Comparison of ENCODE assay signal across 19 cellular contexts in the genomic region with DNA sequence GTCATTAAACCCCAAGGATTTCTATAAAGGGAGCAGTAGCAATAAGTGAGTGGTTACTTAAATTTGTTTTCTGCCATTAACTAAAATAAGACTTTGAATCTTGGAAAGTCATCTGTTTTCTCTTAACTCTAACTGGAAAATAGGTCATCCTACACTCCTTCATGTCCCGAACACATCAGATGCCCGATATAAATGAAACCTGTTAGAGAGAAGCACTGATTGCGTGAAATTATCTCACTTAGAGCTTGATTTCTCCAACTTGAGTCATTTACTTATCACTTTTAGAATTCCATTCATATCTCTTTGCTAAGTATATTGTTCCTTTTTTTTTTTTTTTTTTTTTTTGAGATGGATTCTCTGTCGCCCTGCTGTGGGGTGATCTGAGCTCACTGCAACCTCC. TPM values are rescaled to one million over a fixed set of nuclear protein-coding genes. Genes with fewer than 3 reads are reported as not detected.
A peak's percentile ranks its signal among the peaks of the same experiment; 100 is the strongest.
DNase-seq lines count a peak whose midpoint lies in the region; ATAC-seq, FAIRE-seq and TF ChIP-seq lines count a peak whose summit lies in the region.
"Had no signal": no experiment of that assay in that cellular context is flagged by ENCODE, and none has a peak within 500 bp of the region (broad histone marks: within the 10 kb centered on the region; RNA-seq: fewer than 3 reads in every experiment).

No MANE protein-coding gene starts in this region.

- peak; percentile 43 for FAIRE-seq in keratinocyte (lab: Jason Lieb, UNC)
- FAIRE-seq: A549, G401.6, H54, K562 had no signal

- no peak overlapping the region for H3K4me3 ChIP-seq in left ventricle myocardium inferior
- H3K4me3 ChIP-seq in choroid plexus epithelial cell (ENCODE audit: low read depth, low read length), result no peak overlapping the region
- no peak overlapping the region for H3K4me3 ChIP-seq in keratinocyte (ENCODE audit: control insufficient read depth in 2 of 3, extremely low read depth in 1 of 3, insufficient read depth in 2 of 3, low read depth in 1 of 3, low read length in 3 of 3)
- H3K4me3 ChIP-seq in foreskin fibroblast (ENCODE audit: low read depth in 1 of 2, low read length in 2 of 2), result no peak overlapping the region
- H3K4me3 ChIP-seq: A549, K562, Peyer's patch had no signal

- no peak overlapping the region for H3K9ac ChIP-seq in keratinocyte (ENCODE audit: control insufficient read depth, extremely low read depth, insufficient read depth, low read length)

- H3K79me2 ChIP-seq in keratinocyte (ENCODE audit: control insufficient read depth, insufficient read depth, low read length), result peaks cover 29% of the 10 kb centered on the region

- H3K36me3 ChIP-seq in left ventricle myocardium inferior, result peaks cover 26% of the 10 kb centered on the region
- H3K36me3 ChIP-seq in keratinocyte (ENCODE audit: control insufficient read depth in 2 of 2, extremely low read depth in 1 of 2, insufficient read depth in 2 of 2, low read length in 2 of 2), result peaks cover 9 to 14% of the 10 kb centered on the region in 2 experiments

- no peaks in the 10 kb centered on the region for H3K27me3 ChIP-seq in left ventricle myocardium inferior (ENCODE audit: low read depth)
- no peaks in the 10 kb centered on the region for H3K27me3 ChIP-seq in keratinocyte (ENCODE audit: control insufficient read depth, extremely low read depth, insufficient read depth, low read length)
- H3K27me3 ChIP-seq: Peyer's patch had no signal

- no peak for DNase-seq in left ventricle myocardium inferior
- no peak for DNase-seq in Right ventricle myocardium inferior (ENCODE audit: missing footprints)
- peak; percentile 7 for DNase-seq in choroid plexus epithelial cell (ENCODE audit: low read depth)
- DNase-seq in keratinocyte (ENCODE audit: low read depth, low spot score), result no peak
- DNase-seq in putamen (ENCODE audit: low spot score), result no peak
- DNase-seq in foreskin fibroblast, result no peak
- no peak for DNase-seq in DMS114 treated with DMSO at 0.1 percent for 48 hours (lab: John Stamatoyannopoulos, UW; ENCODE audit: unreplicated experiment)
- DNase-seq: Calu3; CD4-positive, alpha-beta memory T cell; DND-41; NCI-H1105; NCI-H2081 treated with DMSO at 0.1 percent for 48 hours; NCI-H748 treated with DMSO at 0.1 percent for 48 hours; NK-92 treated with Interleukin-12 subunit alpha and Interleukin-12 subunit beta, amount 100 ng/mL, for 24 hours; Peyer's patch had no signal

- ATAC-seq in Right ventricle myocardium inferior, result no peak
- ATAC-seq: A549, K562 had no signal

- no peaks in the 10 kb centered on the region for H3K9me3 ChIP-seq in left ventricle myocardium inferior (replicated peaks)
- no peaks in the 10 kb centered on the region for H3K9me3 ChIP-seq in keratinocyte (ENCODE audit: control insufficient read depth, low read depth, low read length)
- H3K9me3 ChIP-seq: A549, Peyer's patch had no signal

- intact Hi-C loops in left ventricle myocardium inferior (cut with micrococcal nuclease), result no loop called here
- intact Hi-C loops in Right ventricle myocardium inferior (cut with DNase I), result no loop called here

- TF ChIP-seq CTCF in left ventricle myocardium inferior (IDR thresholded peaks at IDR 0.05; ENCODE audit: borderline replicate concordance) (no peak), choroid plexus epithelial cell (conservative IDR thresholded peaks at IDR 0.05; ENCODE audit: low read depth, low read length) (no peak), keratinocyte (optimal IDR thresholded peaks at IDR 0.05 in 1 of 3, IDR thresholded peaks at IDR 0.05 in 1 of 3, conservative IDR thresholded peaks at IDR 0.05 in 1 of 3; ENCODE audit: extremely low read depth in 1 of 3, insufficient read depth in 2 of 3, low read length in 3 of 3) (no peak), foreskin fibroblast (IDR thresholded peaks at IDR 0.05; ENCODE audit: low read depth, low read length) (no peak)

- no peaks in the 10 kb centered on the region for H4K20me1 ChIP-seq in keratinocyte (ENCODE audit: control insufficient read depth, extremely low read depth, insufficient read depth, low read length)

- no peak overlapping the region for H3K4me2 ChIP-seq in keratinocyte (ENCODE audit: control insufficient read depth, extremely low read depth, insufficient read depth, low read depth, low read length)
- H3K4me2 ChIP-seq: A549 had no signal

- H3K9me1 ChIP-seq in keratinocyte (ENCODE audit: control insufficient read depth, extremely low read depth, insufficient read depth, low read length), result no peaks in the 10 kb centered on the region

- H3K27ac ChIP-seq in left ventricle myocardium inferior (replicated peaks), result peak overlapping the region; percentile 21
- no peak overlapping the region for H3K27ac ChIP-seq in keratinocyte (ENCODE audit: control insufficient read depth, insufficient read depth, low read length)
- H3K27ac ChIP-seq: A549, Peyer's patch had no signal

- dilution Hi-C loops in keratinocyte (cut with MboI; ENCODE audit: extremely low pct_ligation_motif_present, low sequenced_read_pairs), result no loop called here

- H3K4me1 ChIP-seq in left ventricle myocardium inferior, result peaks cover 54% of the 10 kb centered on the region
- no peaks in the 10 kb centered on the region for H3K4me1 ChIP-seq in keratinocyte (ENCODE audit: control insufficient read depth, extremely low read depth, insufficient read depth, low read length)
- H3K4me1 ChIP-seq: A549, Peyer's patch had no signal

- H2AFZ ChIP-seq in keratinocyte (ENCODE audit: control insufficient read depth, low read length), result no peak overlapping the region

RNA-seq across cellular contexts. Expression of gene PIK3C3, which starts 10.8 kb away (rescaled TPM):
- total RNA-seq in left ventricle myocardium inferior, result 33.2 TPM
- 30.6 TPM for total RNA-seq in Right ventricle myocardium inferior
- 36.5 to 65.0 TPM (median 47.0 TPM) in 3 replicates for polyA plus RNA-seq in keratinocyte
- 87.4 TPM for polyA plus RNA-seq in keratinocyte (2011; ENCODE audit: low read depth)
- polyA plus RNA-seq in keratinocyte (2011; cell fraction: cytosol; rRNA removed), result 37.5 and 58.8 TPM in 2 replicates
- polyA plus RNA-seq in keratinocyte (2011; cell fraction: nucleus; rRNA removed), result 73.6 and 99.3 TPM in 2 replicates
- 30.4 and 31.8 TPM in 2 replicates for polyA plus RNA-seq in keratinocyte (2012; ENCODE audit: low replicate concordance)
- polyA minus RNA-seq in keratinocyte, result 13.4 to 87.7 TPM (median 42.5 TPM) in 3 replicates
- polyA minus RNA-seq in keratinocyte (2011; cell fraction: cytosol; rRNA and poly(A)+ RNA removed), result 32.8 TPM
- 45.1 and 132 TPM in 2 replicates for polyA minus RNA-seq in keratinocyte (2011; cell fraction: nucleus; rRNA and poly(A)+ RNA removed)
